In genomic region chr1:182718311-182718710, GRCh38 we compare ENCODE assay signal across 18 cellular contexts. TPM values are rescaled to one million over a fixed set of nuclear protein-coding genes. Genes with fewer than 3 reads are reported as not detected.
DNase-seq lines count a peak whose midpoint lies in the region; ATAC-seq, FAIRE-seq and TF ChIP-seq lines count a peak whose summit lies in the region.
"Had no signal": no experiment of that assay in that cellular context is flagged by ENCODE, and none has a peak within 500 bp of the region (broad histone marks: within the 10 kb centered on the region; RNA-seq: fewer than 3 reads in every experiment).

No MANE protein-coding gene starts in this region.

- no TSS peak for BruUV-seq in OCI-LY7 (replicated peaks; lab: Mats Ljungman, UMichigan)

- peak; percentile 60; the same call in 1 of the 2 replicates for TF ChIP-seq CTCF in OCI-LY7 (conservative IDR thresholded peaks at IDR 0.05; ENCODE audit: low read length)

- CTCF ChIA-PET in activated CD4-positive, alpha-beta T cell treated with anti-CD3 and anti-CD28 coated beads for 36 hours (lab: Charles Lee), result interaction anchor here (0.8 to 1.4 kb wide), 3 partner anchors 13 to 68 kb away, joined by 3 to 4 read pairs (median 4); no protein-coding TSS in a partner anchor
- CTCF ChIA-PET in OCI-LY7 (lab: Charles Lee; ENCODE audit: unreplicated experiment), result no interaction called here

- no peaks in the 10 kb centered on the region for H4K20me1 ChIP-seq in OCI-LY7 (ENCODE audit: insufficient read depth, low read length)

- ATAC-seq in activated CD4-positive, alpha-beta T cell treated with anti-CD3 and anti-CD28 coated beads for 36 hours, result peak; percentile 56
- peak; percentile 28 to 51 for ATAC-seq in naive B cell (ENCODE audit: low read depth in 2 of 2)
- ATAC-seq in GM21526 (IDR thresholded peaks at IDR 0.05; ENCODE audit: low FRiP score, unreplicated experiment), result no peak
- no peak for ATAC-seq in GM18858 (IDR thresholded peaks at IDR 0.05; ENCODE audit: unreplicated experiment)
- ATAC-seq in HG03108 (IDR thresholded peaks at IDR 0.05; ENCODE audit: unreplicated experiment), result no peak
- ATAC-seq: HepG2 had no signal

- no peaks in the 10 kb centered on the region for H3K36me3 ChIP-seq in OCI-LY7 (ENCODE audit: insufficient read depth, low read length)
- H3K36me3 ChIP-seq: ascending aorta had no signal

- peaks cover 47% of the 10 kb centered on the region for H3K4me1 Mint-ChIP-seq in activated CD4-positive, alpha-beta T cell treated with anti-CD3 and anti-CD28 coated beads for 36 hours
- H3K4me1 Mint-ChIP-seq in naive B cell, result peaks cover 15 to 18% (median 16%) of the 10 kb centered on the region in 3 donors

- no peak overlapping the region for H3K4me3 ChIP-seq in OCI-LY7 (ENCODE audit: low read depth, low read length, poor library complexity, severe bottlenecking)
- H3K4me3 ChIP-seq: ascending aorta had no signal

- H3K79me2 ChIP-seq in OCI-LY7 (ENCODE audit: insufficient read depth, low read depth, low read length), result no peaks in the 10 kb centered on the region

- TF ChIP-seq POLR2A in GM12892 (IDR thresholded peaks at IDR 0.05; ENCODE audit: low read depth, low read length), result no peak

- no peak overlapping the region for H3K4me3 Mint-ChIP-seq in activated CD4-positive, alpha-beta T cell treated with anti-CD3 and anti-CD28 coated beads for 36 hours
- H3K4me3 Mint-ChIP-seq in naive B cell, result no peak overlapping the region
- H3K4me3 Mint-ChIP-seq: T-helper 2 cell treated with Interferon-gamma antibody and Interleukin-4, amounts not matched to agents 5 μg/mL and 100 μg/mL, for 36 hours had no signal

- no peak overlapping the region for H3K27ac ChIP-seq in OCI-LY7 (ENCODE audit: low read depth, low read length, poor library complexity, severe bottlenecking)
- H3K27ac ChIP-seq: ascending aorta had no signal

- no peaks in the 10 kb centered on the region for H3K9me3 ChIP-seq in OCI-LY7 (ENCODE audit: low read length)
- H3K9me3 ChIP-seq: ascending aorta had no signal

- peak; percentile 71 for FAIRE-seq in GM12892 (lab: Jason Lieb, UNC)
- FAIRE-seq: colon, HepG2, kidney had no signal

- intact Hi-C loops in activated CD4-positive, alpha-beta T cell treated with anti-CD3 and anti-CD28 coated beads for 36 hours (cut with DNase I, micrococcal nuclease), result loop anchor here in 1 of 2 experiments (5.0 kb wide), 1 partner anchor 64 kb away; no protein-coding TSS in a partner anchor
- intact Hi-C loops in OCI-LY7 (cut with micrococcal nuclease; ENCODE audit: unreplicated experiment), result no loop called here

- peaks cover 2% of the 10 kb centered on the region for H3K27me3 Mint-ChIP-seq in activated CD4-positive, alpha-beta T cell treated with anti-CD3 and anti-CD28 coated beads for 36 hours
- H3K27me3 Mint-ChIP-seq in naive B cell, result peaks cover 0 to 5% (median 0%) of the 10 kb centered on the region in 3 donors

- POLR2A ChIA-PET in activated CD4-positive, alpha-beta T cell treated with anti-CD3 and anti-CD28 coated beads for 36 hours (lab: Charles Lee), result no interaction called here
- POLR2A ChIA-PET in OCI-LY7 (lab: Charles Lee), result interaction anchor here (1.1 kb wide), 1 partner anchor 8 kb away, joined by 9 read pairs; no protein-coding TSS in a partner anchor

- no peaks in the 10 kb centered on the region for H3K36me3 Mint-ChIP-seq in activated CD4-positive, alpha-beta T cell treated with anti-CD3 and anti-CD28 coated beads for 36 hours (ENCODE audit: low read depth)
- H3K36me3 Mint-ChIP-seq in naive B cell, result no peaks in the 10 kb centered on the region

- H3K9me2 ChIP-seq in OCI-LY7 (ENCODE audit: insufficient read depth, low read length), result no peaks in the 10 kb centered on the region

- H3K9me3 Mint-ChIP-seq in activated CD4-positive, alpha-beta T cell treated with anti-CD3 and anti-CD28 coated beads for 36 hours (ENCODE audit: low read depth), result no peaks in the 10 kb centered on the region
- no peaks in the 10 kb centered on the region for H3K9me3 Mint-ChIP-seq in naive B cell
- H3K9me3 Mint-ChIP-seq: T-helper 2 cell treated with Interferon-gamma antibody and Interleukin-4, amounts not matched to agents 5 μg/mL and 100 μg/mL, for 36 hours had no signal

- no peak overlapping the region for H3K4me2 ChIP-seq in OCI-LY7 (ENCODE audit: low read length)

- H3K27ac Mint-ChIP-seq in activated CD4-positive, alpha-beta T cell treated with anti-CD3 and anti-CD28 coated beads for 36 hours, result no peak overlapping the region
- peak overlapping the region in 1 of 6 donors; percentile 35 for H3K27ac Mint-ChIP-seq in naive B cell
- H3K27ac Mint-ChIP-seq: T-helper 2 cell treated with Interferon-gamma antibody and Interleukin-4, amounts not matched to agents 5 μg/mL and 100 μg/mL, for 36 hours had no signal

- H3K4me1 ChIP-seq in OCI-LY7 (ENCODE audit: insufficient read depth, low read length, poor library complexity, severe bottlenecking), result peaks cover 8% of the 10 kb centered on the region
- H3K4me1 ChIP-seq: ascending aorta had no signal

- DNase-seq in activated CD4-positive, alpha-beta T cell treated with anti-CD3 and anti-CD28 coated beads for 36 hours, result peak; percentile 44
- DNase-seq in activated CD4-positive, alpha-beta T cell treated with anti-CD3 and anti-CD28 coated beads, Interleukin-2, amount 50 U/mL, for 1 hour, result no peak
- no peak for DNase-seq in GM12892 (ENCODE audit: insufficient read length)
- DNase-seq in OCI-LY7 (ENCODE audit: low spot score), result peak; percentile 26
- no peak for DNase-seq in naive B cell
- DNase-seq: glutamatergic neuron, kidney, NCI-H1436 had no signal

- H2AFZ ChIP-seq in OCI-LY7 (ENCODE audit: low read length), result no peak overlapping the region

RNA-seq across cellular contexts. Expression of gene RGS8, which starts 33.9 kb away (rescaled TPM):
- not detected for total RNA-seq in activated CD4-positive, alpha-beta T cell treated with anti-CD3 and anti-CD28 coated beads for 36 hours
- polyA plus RNA-seq in GM12892 (2012; ENCODE audit: missing spikeins), result 0.08 TPM
- 0.10 TPM in 1 of 2 replicates, not detected in the other for total RNA-seq in OCI-LY7 (2014; rRNA removed; shearing (Covaris generic))
- 0.31 and 1.2 TPM in 2 replicates for total RNA-seq in OCI-LY7 (2022)
- polyA plus RNA-seq in naive B cell (ENCODE audit: low read depth in 6 of 6), result not detected
- total RNA-seq: ascending aorta, HepG2, kidney, mononuclear cell, osteocyte, skeletal muscle tissue had no signal
- polyA plus RNA-seq: HepG2 had no signal

Comparison
In these comparisons a context has a peak if more than half of its experiments do, and no peak if none do; other contexts are left out.
1. DNase-seq: peak in activated CD4-positive, alpha-beta T cell treated with anti-CD3 and anti-CD28 coated beads for 36 hours (single experiment) and OCI-LY7 (single experiment); none in activated CD4-positive, alpha-beta T cell treated with anti-CD3 and anti-CD28 coated beads, Interleukin-2, amount 50 U/mL, for 1 hour (single experiment), GM12892 (single experiment) and naive B cell (single experiment).
2. ATAC-seq: peak in activated CD4-positive, alpha-beta T cell treated with anti-CD3 and anti-CD28 coated beads for 36 hours (single experiment) and naive B cell (2 of 2); none in GM21526 (single experiment), GM18858 (single experiment) and HG03108 (single experiment).